ENCODE assay signal across 18 cellular contexts in genomic region chr14:32701475-32701874, GRCh38.
DNase-seq lines count a peak whose midpoint lies in the region; ATAC-seq and TF ChIP-seq lines count a peak whose summit lies in the region.
"Had no signal": no experiment of that assay in that cellular context is flagged by ENCODE, and none has a peak within 500 bp of the region (broad histone marks: within the 10 kb centered on the region; RNA-seq: fewer than 3 reads in every experiment).

No MANE protein-coding gene starts in this region.

- H2BK120ac ChIP-seq in mesenchymal stem cell (ENCODE audit: low read depth, low read length) = no peak overlapping the region

- DNase-seq in left ventricle myocardium inferior (no peak), right atrium auricular region (ENCODE audit: low spot score) (no peak), mesenchymal stem cell (no peak), tibial artery (no peak), HK-2 (ENCODE audit: unreplicated experiment) (no peak)
- DNase-seq: GDM1, HCEC 1CT, MV-4-11, NCI-H1417 treated with DMSO at 0.1 percent for 48 hours, NCI-H187 treated with DMSO at 0.1 percent for 48 hours, NCI-H345, NCI-H526, PC-9 had no signal

- TF ChIP-seq CTCF in left ventricle myocardium inferior (IDR thresholded peaks at IDR 0.05; ENCODE audit: borderline replicate concordance) (no peak), right atrium auricular region (IDR thresholded peaks at IDR 0.05) (no peak), tibial artery (IDR thresholded peaks at IDR 0.05) (no peak)

- H3K9ac ChIP-seq in mesenchymal stem cell (ENCODE audit: low read length) = peak overlapping the region; percentile 86
- H3K9ac ChIP-seq: KMS-11 had no signal

- H3K23ac ChIP-seq in mesenchymal stem cell (ENCODE audit: low read length in 2 of 2) = no peak overlapping the region

- H2AK5ac ChIP-seq in mesenchymal stem cell (ENCODE audit: low read length, severe bottlenecking) = no peak overlapping the region

- H4K91ac ChIP-seq in mesenchymal stem cell (ENCODE audit: low read length) = no peak overlapping the region

- no peak overlapping the region for H2BK12ac ChIP-seq in mesenchymal stem cell (ENCODE audit: low read length in 2 of 2)

- H3K4ac ChIP-seq in mesenchymal stem cell (ENCODE audit: low read depth in 1 of 2, low read length in 2 of 2) = no peak overlapping the region

- H2AFZ ChIP-seq in mesenchymal stem cell (ENCODE audit: low read depth, low read length) = no peak overlapping the region
- H2AFZ ChIP-seq: PC-9 had no signal

- H3K14ac ChIP-seq in mesenchymal stem cell (ENCODE audit: low read length in 2 of 2) = no peak overlapping the region

- H3K18ac ChIP-seq in mesenchymal stem cell (ENCODE audit: low read depth in 1 of 2, low read length in 2 of 2) = no peak overlapping the region

- H3K27me3 ChIP-seq in left ventricle myocardium inferior (ENCODE audit: low read depth) = no peaks in the 10 kb centered on the region
- no peaks in the 10 kb centered on the region for H3K27me3 ChIP-seq in right atrium auricular region
- no peaks in the 10 kb centered on the region for H3K27me3 ChIP-seq in mesenchymal stem cell (ENCODE audit: control insufficient read depth in 1 of 2, insufficient read depth in 1 of 2, low read length in 2 of 2)
- no peaks in the 10 kb centered on the region for H3K27me3 ChIP-seq in tibial artery

- peaks cover 67% of the 10 kb centered on the region for H3K4me1 ChIP-seq in left ventricle myocardium inferior
- H3K4me1 ChIP-seq in right atrium auricular region = peaks cover 0 to 25% of the 10 kb centered on the region in 2 donors
- H3K4me1 ChIP-seq in mesenchymal stem cell (ENCODE audit: control insufficient read depth, insufficient read depth, low read depth, low read length) = no peaks in the 10 kb centered on the region
- peaks cover 0 to 52% (median 8%) of the 10 kb centered on the region in 4 donors for H3K4me1 ChIP-seq in tibial artery

- H3K36me3 ChIP-seq in left ventricle myocardium inferior (no peaks in the 10 kb centered on the region), right atrium auricular region (no peaks in the 10 kb centered on the region), mesenchymal stem cell (ENCODE audit: control insufficient read depth in 1 of 2, insufficient read depth in 2 of 2, low read depth in 1 of 2, low read length in 2 of 2) (no peaks in the 10 kb centered on the region), tibial artery (no peaks in the 10 kb centered on the region)

- intact Hi-C loops in left ventricle myocardium inferior (cut with micrococcal nuclease) = no loop called here
- intact Hi-C loops in tibial artery (cut with DNase I; ENCODE audit: low total_unique reads) = no loop called here

- ATAC-seq in GM19397 (IDR thresholded peaks at IDR 0.05; ENCODE audit: unreplicated experiment) (no peak), HG03432 (IDR thresholded peaks at IDR 0.05; ENCODE audit: unreplicated experiment) (no peak)

- H3K9me3 ChIP-seq in left ventricle myocardium inferior (replicated peaks) = no peaks in the 10 kb centered on the region
- no peaks in the 10 kb centered on the region for H3K9me3 ChIP-seq in right atrium auricular region
- H3K9me3 ChIP-seq in mesenchymal stem cell (ENCODE audit: control insufficient read depth, low read length) = no peaks in the 10 kb centered on the region
- no peaks in the 10 kb centered on the region for H3K9me3 ChIP-seq in tibial artery

- H2BK5ac ChIP-seq in mesenchymal stem cell (ENCODE audit: low read depth, low read length, poor library complexity, severe bottlenecking) = no peak overlapping the region

- no peaks in the 10 kb centered on the region for H3K79me1 ChIP-seq in mesenchymal stem cell (replicated peaks; ENCODE audit: low read length, poor library complexity, severe bottlenecking)

- H3K27ac ChIP-seq in left ventricle myocardium inferior (replicated peaks) = peak overlapping the region; percentile 77
- peak overlapping the region in 1 of 2 donors; percentile 88 for H3K27ac ChIP-seq in right atrium auricular region
- peak overlapping the region; percentile 48 for H3K27ac ChIP-seq in cingulate gyrus (ENCODE audit: low read depth, low read length)
- no peak overlapping the region for H3K27ac ChIP-seq in mesenchymal stem cell (ENCODE audit: low read length, poor library complexity, severe bottlenecking)
- peak overlapping the region; percentile 80 to 83 for H3K27ac ChIP-seq in tibial artery
- H3K27ac ChIP-seq: KMS-11, PC-9, RWPE1 had no signal

- no peak overlapping the region for H3K4me3 ChIP-seq in left ventricle myocardium inferior
- H3K4me3 ChIP-seq in right atrium auricular region = no peak overlapping the region
- H3K4me3 ChIP-seq in mesenchymal stem cell (ENCODE audit: insufficient read depth in 1 of 2, low read depth in 1 of 2, low read length in 2 of 2) = no peak overlapping the region
- no peak overlapping the region for H3K4me3 ChIP-seq in tibial artery
- H3K4me3 ChIP-seq: PC-9 had no signal

- H3K4me2 ChIP-seq in mesenchymal stem cell (ENCODE audit: low read length, poor library complexity, severe bottlenecking) = no peak overlapping the region
- H3K4me2 ChIP-seq: KMS-11, PC-9 had no signal

- no CpG with 5 or more reads among the region's 2 CpGs for WGBS in mesenchymal stem cell

- H2BK15ac ChIP-seq in mesenchymal stem cell (ENCODE audit: low read depth, poor library complexity, severe bottlenecking) = no peak overlapping the region

- H4K8ac ChIP-seq in mesenchymal stem cell (ENCODE audit: low read length) = no peak overlapping the region
